ENCODE assay signal across 8 cellular contexts in genomic region chr2:112416860-112417259, GRCh38. TPM values are rescaled to one million over a fixed set of nuclear protein-coding genes. Genes with fewer than 3 reads are reported as not detected.
DNase-seq lines count a peak whose midpoint lies in the region; ATAC-seq, FAIRE-seq and TF ChIP-seq lines count a peak whose summit lies in the region.
"Not testable (repeated sequence)": the region's sequence is repeated elsewhere in the genome, so short reads cannot be mapped to it uniquely, and the experiment has no call there.

No MANE protein-coding gene starts in this region.

- not testable (repeated sequence) for H3K27me3 ChIP-seq in A673 (replicated peaks; ENCODE audit: insufficient read depth, low read depth, low read length, poor library complexity); Karpas-422 (ENCODE audit: low read length); PC-9 (ENCODE audit: insufficient read depth, low read depth); HepG2 (ENCODE audit: control insufficient read depth in 1 of 2, insufficient read depth in 2 of 2, low read length in 2 of 2)

- H3K9ac ChIP-seq in Karpas-422 (ENCODE audit: low read length); HepG2 (ENCODE audit: insufficient read depth, low read depth, low read length): not testable (repeated sequence)

- H3K9me2 ChIP-seq in Karpas-422 (replicated peaks; ENCODE audit: insufficient read depth, low read length); PC-9 (ENCODE audit: insufficient read depth): not testable (repeated sequence)

- not testable (repeated sequence) for H3F3A ChIP-seq in PC-9 (ENCODE audit: insufficient read depth, low read depth)

- H3K4me3 ChIP-seq in A673 (ENCODE audit: low read depth, low read length, poor library complexity, severe bottlenecking); Karpas-422 (ENCODE audit: low read length); PC-9; fibroblast of pulmonary artery (replicated peaks; ENCODE audit: low read depth, low read length); HepG2 (replicated peaks in 1 of 3; ENCODE audit: insufficient read depth in 1 of 3, low read depth in 2 of 3, low read length in 3 of 3): not testable (repeated sequence)

- H3K4me2 ChIP-seq in Karpas-422 (ENCODE audit: low read depth, low read length, poor library complexity, severe bottlenecking); PC-9; HepG2 (ENCODE audit: low read depth, low read length): not testable (repeated sequence)

- H3K9me3 ChIP-seq in A673 (ENCODE audit: low read depth, low read length, poor library complexity, severe bottlenecking); Karpas-422 (ENCODE audit: low read length); PC-9 (ENCODE audit: insufficient read depth, low read depth); HepG2 (ENCODE audit: low read length): not testable (repeated sequence)

- DNase-seq in A673 (ENCODE audit: low spot score); GM13977 (ENCODE audit: low spot score); PC-9; chondrocyte (ENCODE audit: low spot score); fibroblast of pulmonary artery (ENCODE audit: low read depth); HepG2 (ENCODE audit: low spot score); type B pancreatic cell (ENCODE audit: extremely low spot score, unreplicated experiment): not testable (repeated sequence)
- DNase-seq in Karpas-422, result peak; percentile 42

- not testable (repeated sequence) for FAIRE-seq in HepG2 (lab: Jason Lieb, UNC)

- not testable (repeated sequence) for H3K36me3 ChIP-seq in A673 (ENCODE audit: insufficient read depth, low read length, poor library complexity, severe bottlenecking); Karpas-422 (ENCODE audit: insufficient read depth, low read length); PC-9 (ENCODE audit: low read depth); HepG2 (replicated peaks in 1 of 2; ENCODE audit: control insufficient read depth in 1 of 2, insufficient read depth in 2 of 2, low read length in 2 of 2)

- POLR2A ChIA-PET in A673 (lab: Charles Lee; ENCODE audit: low non-redundant PET); PC-9 (lab: Charles Lee; ENCODE audit: unreplicated experiment); HepG2 (lab: Yijun Ruan, JAX): not testable (repeated sequence)

- not testable (repeated sequence) for H2AFZ ChIP-seq in Karpas-422 (ENCODE audit: low read length); PC-9; HepG2 (ENCODE audit: low read length)

- not testable (repeated sequence) for BruUV-seq in A673 (replicated peaks; lab: Mats Ljungman, UMichigan); PC-9 (replicated peaks; lab: Mats Ljungman, UMichigan); HepG2 (replicated peaks; lab: Mats Ljungman, UMichigan)

- H3K27ac ChIP-seq in A673 (ENCODE audit: low read depth, low read length, poor library complexity, severe bottlenecking); Karpas-422 (ENCODE audit: low read length); PC-9; HepG2 (ENCODE audit: extremely low read length, insufficient read depth, low read length): not testable (repeated sequence)

- H3K79me2 ChIP-seq in Karpas-422 (ENCODE audit: low read length); PC-9 (ENCODE audit: low read depth); HepG2 (ENCODE audit: insufficient read depth, low read length): not testable (repeated sequence)

- not testable (repeated sequence) for TF ChIP-seq RAD21 in HepG2 (CRISPR knock-in tag; IDR thresholded peaks at IDR 0.05)

- not testable (repeated sequence) for TF ChIP-seq POLR2A in HepG2 (IDR thresholded peaks at IDR 0.05; ENCODE audit: insufficient read depth in 1 of 2, low read depth in 2 of 2, low read length in 2 of 2)

- not testable (repeated sequence) for H3K27me3 Mint-ChIP-seq in chondrocyte (ENCODE audit: low read depth); type B pancreatic cell

- not testable (repeated sequence) for H3K4me3 Mint-ChIP-seq in chondrocyte (ENCODE audit: unreplicated experiment); type B pancreatic cell

- TF ChIP-seq CTCF in A673 (conservative IDR thresholded peaks at IDR 0.05; ENCODE audit: low read depth, low read length), result 0 out of 2 replicates have a peak, but pooled peaks have one; percentile 16
- TF ChIP-seq CTCF in GM13977 (IDR thresholded peaks at IDR 0.05; ENCODE audit: extremely low read depth, insufficient read depth, missing control alignments), result peak; percentile 4
- TF ChIP-seq CTCF in PC-9 (conservative IDR thresholded peaks at IDR 0.05), result 0 out of 2 replicates have a peak, but pooled peaks have one; percentile 23
- TF ChIP-seq CTCF in chondrocyte (IDR thresholded peaks at IDR 0.05), result peak; percentile 51
- peak; percentile 3 for TF ChIP-seq CTCF in fibroblast of pulmonary artery (IDR thresholded peaks at IDR 0.05; ENCODE audit: low read length, missing control alignments)
- not testable (repeated sequence) for TF ChIP-seq CTCF in HepG2 (CRISPR knock-in tag; IDR thresholded peaks at IDR 0.05)
- TF ChIP-seq CTCF in type B pancreatic cell (conservative IDR thresholded peaks at IDR 0.05), result peak; percentile 36

- not testable (repeated sequence) for TF ChIP-seq EP300 in HepG2 (IDR thresholded peaks at IDR 0.05; ENCODE audit: low read depth in 2 of 2, low read length in 2 of 2); HepG2 (CRISPR knock-in tag; IDR thresholded peaks at IDR 0.05; ENCODE audit: borderline replicate concordance)

- WGBS in HepG2 (ENCODE audit: low lambda C conversion rate), result 74% methylated on average over 3 of the region's 3 CpGs

- not testable (repeated sequence) for ATAC-seq in HepG2

- not testable (repeated sequence) for H3K4me1 Mint-ChIP-seq in chondrocyte (ENCODE audit: low read depth); type B pancreatic cell (ENCODE audit: unreplicated experiment)

- CTCF ChIA-PET in A673 (lab: Charles Lee); PC-9 (lab: Charles Lee); HepG2 (lab: Yijun Ruan, JAX; ENCODE audit: low intra/inter-chr PET ratio, low total read pairs): not testable (repeated sequence)

- in situ Hi-C loops in GM13977 (cut with MboI; ENCODE audit: low pct_unique_long_range_greater_than_20kb, low sequenced_read_pairs, unreplicated experiment); HepG2 (cut with HindIII; ENCODE audit: extremely low pct_ligation_motif_present, low pct_unique_long_range_greater_than_20kb): not testable (repeated sequence)

- not testable (repeated sequence) for H3K9me3 Mint-ChIP-seq in chondrocyte (ENCODE audit: low read depth); type B pancreatic cell

- H3K36me3 Mint-ChIP-seq in chondrocyte (ENCODE audit: low read depth); type B pancreatic cell: not testable (repeated sequence)

- not testable (repeated sequence) for H4K20me1 ChIP-seq in Karpas-422 (ENCODE audit: insufficient read depth, low read depth, low read length); PC-9 (ENCODE audit: insufficient read depth); HepG2 (ENCODE audit: insufficient read depth, low read length)

- not testable (repeated sequence) for H3K4me1 ChIP-seq in A673 (ENCODE audit: insufficient read depth, low read length, poor library complexity, severe bottlenecking); Karpas-422 (ENCODE audit: low read length); PC-9 (replicated peaks; ENCODE audit: insufficient read depth); HepG2 (ENCODE audit: insufficient read depth, low read length)

- intact Hi-C loops in A673 (cut with micrococcal nuclease; ENCODE audit: unreplicated experiment); PC-9 (cut with micrococcal nuclease; ENCODE audit: unreplicated experiment); HepG2 (cut with micrococcal nuclease; ENCODE audit: unreplicated experiment): not testable (repeated sequence)

- not testable (repeated sequence) for H3K27ac Mint-ChIP-seq in chondrocyte (ENCODE audit: unreplicated experiment); type B pancreatic cell

RNA-seq across cellular contexts. Expression of gene RGPD8, which starts 16.6 kb away (rescaled TPM):
- total RNA-seq in A673 (2021), result 17.5 and 19.9 TPM in 2 replicates
- total RNA-seq in Karpas-422 (2014; rRNA removed; shearing (Covaris generic); ENCODE audit: low replicate concordance), result 0.07 TPM in 1 of 2 replicates, not detected in the other
- 5.0 and 7.0 TPM in 2 replicates for total RNA-seq in PC-9 (2021)
- 5.0 to 10.2 TPM (median 6.8 TPM) in 3 replicates for total RNA-seq in chondrocyte
- 12.8 and 18.7 TPM in 2 replicates for total RNA-seq in HepG2 (2016; rRNA removed; fragmentation: Illumina TruSeq; extraction: Trizol)
- total RNA-seq in HepG2 (2016; cell fraction: cytosol; rRNA removed; fragmentation: Illumina TruSeq; extraction: Trizol; ENCODE audit: low read depth), result 4.7 and 7.0 TPM in 2 replicates
- 12.9 and 15.1 TPM in 2 replicates for total RNA-seq in HepG2 (2016; cell fraction: insoluble cytoplasmic fraction; rRNA removed; fragmentation: Illumina TruSeq; extraction: Trizol)
- total RNA-seq in HepG2 (2016; cell fraction: membrane; rRNA removed; fragmentation: Illumina TruSeq; extraction: Trizol), result 2.1 and 3.0 TPM in 2 replicates
- total RNA-seq in HepG2 (2016; cell fraction: nucleus; rRNA removed; fragmentation: Illumina TruSeq; extraction: Trizol), result 25.1 and 25.7 TPM in 2 replicates
- polyA plus RNA-seq in HepG2 (2011; rRNA removed), result 2.3 and 3.1 TPM in 2 replicates
- 0.70 and 1.1 TPM in 2 replicates for polyA plus RNA-seq in HepG2 (2011; cell fraction: cytosol; rRNA removed)
- 3.6 and 6.3 TPM in 2 replicates for polyA plus RNA-seq in HepG2 (2011; cell fraction: nucleus; rRNA removed)
- 4.0 and 4.1 TPM in 2 replicates for polyA plus RNA-seq in HepG2 (2012)
- 0.03 TPM in 1 of 2 replicates, not detected in the other for polyA plus RNA-seq in HepG2 (2016; cell fraction: cytosol; fragmentation: Illumina TruSeq; extraction: Trizol; ENCODE audit: low read depth)
- polyA plus RNA-seq in HepG2 (2016; cell fraction: insoluble cytoplasmic fraction; fragmentation: Illumina TruSeq; extraction: Trizol; ENCODE audit: low read depth), result 3.0 and 3.1 TPM in 2 replicates
- 0.09 and 0.14 TPM in 2 replicates for polyA plus RNA-seq in HepG2 (2016; cell fraction: membrane; fragmentation: Illumina TruSeq; extraction: Trizol; ENCODE audit: low read depth)
- polyA plus RNA-seq in HepG2 (2016; cell fraction: nucleus; fragmentation: Illumina TruSeq; extraction: Trizol; ENCODE audit: insufficient read depth, low read depth), result 12.3 and 16.4 TPM in 2 replicates
- 3.4 and 3.6 TPM in 2 replicates for polyA minus RNA-seq in HepG2 (2011; rRNA and poly(A)+ RNA removed; ENCODE audit: low replicate concordance)
- 5.5 and 5.9 TPM in 2 replicates for polyA minus RNA-seq in HepG2 (2011; cell fraction: cytosol; rRNA and poly(A)+ RNA removed)
- polyA minus RNA-seq in HepG2 (2011; cell fraction: nucleus; rRNA and poly(A)+ RNA removed), result 55.9 and 56.6 TPM in 2 replicates
- 5.5 and 10.7 TPM in 2 replicates for total RNA-seq in type B pancreatic cell (ENCODE audit: low replicate concordance)
